16 cellular contexts compared by ENCODE assay signal in the genomic region with DNA sequence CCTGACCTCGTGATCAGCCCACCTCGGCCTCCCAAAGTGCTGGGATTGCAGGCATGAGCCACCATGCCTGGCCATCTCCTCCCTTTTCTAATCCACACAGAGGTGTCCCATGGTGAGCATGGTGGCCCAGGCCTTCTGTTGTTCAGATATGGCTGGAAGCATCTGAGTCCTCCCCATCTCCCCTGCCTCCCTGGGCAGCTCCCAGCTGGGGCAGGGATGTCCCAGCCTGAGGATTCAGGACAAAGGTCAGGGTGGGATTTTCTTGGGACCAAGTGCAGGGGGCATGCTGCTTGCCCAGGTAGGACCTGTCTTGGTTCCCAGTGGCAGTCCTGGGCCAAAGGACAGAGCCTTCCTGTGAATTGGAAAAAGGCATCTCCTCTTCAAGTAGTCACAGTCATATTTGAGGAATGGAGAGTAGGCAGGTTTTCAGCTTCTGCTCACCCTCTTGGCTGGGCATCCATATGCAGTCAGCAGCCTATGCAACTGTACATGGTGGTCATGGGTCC. TPM values are rescaled to one million over a fixed set of nuclear protein-coding genes. Genes with fewer than 3 reads are reported as not detected.
DNase-seq lines count a peak whose midpoint lies in the region; TF ChIP-seq lines count a peak whose summit lies in the region.
"Had no signal": no experiment of that assay in that cellular context is flagged by ENCODE, and none has a peak within 500 bp of the region (broad histone marks: within the 10 kb centered on the region; RNA-seq: fewer than 3 reads in every experiment).

No MANE protein-coding gene starts in this region.

- TF ChIP-seq CTCF in sigmoid colon (IDR thresholded peaks at IDR 0.05) = no peak
- TF ChIP-seq CTCF in suprapubic skin (IDR thresholded peaks at IDR 0.05) = no peak

- H3K27me3 ChIP-seq in sigmoid colon = peaks cover 0 to 12% (median 0%) of the 10 kb centered on the region in 3 donors
- no peaks in the 10 kb centered on the region for H3K27me3 ChIP-seq in suprapubic skin

- intact Hi-C loops in sigmoid colon (cut with DNase I) = no loop called here

- no peak for DNase-seq in erythroblast (lab: John Stamatoyannopoulos, UW)
- peak; percentile 67 for DNase-seq in mesenteric fat pad (ENCODE audit: low spot score)
- peak; percentile 18 for DNase-seq in sigmoid colon
- peak; percentile 34 for DNase-seq in suprapubic skin (ENCODE audit: low spot score in 2 of 2)
- DNase-seq in stimulated activated CD4-positive, alpha-beta T cell treated with anti-CD3 and anti-CD28 coated beads, Interleukin-2, amount 100 ng/mL, for 48 hours = no peak
- no peak for DNase-seq in dedifferentiated amniotic fluid mesenchymal stem cell (ENCODE audit: extremely low spot score)
- no peak for DNase-seq in NCI-H2196 (lab: John Stamatoyannopoulos, UW; ENCODE audit: unreplicated experiment)
- DNase-seq: Caco-2; CD4-positive, CD25-positive, alpha-beta regulatory T cell; DMS153; DND-41; GOT3; HFFc6 had no signal

- H3K4me1 ChIP-seq in sigmoid colon (no peaks in the 10 kb centered on the region), suprapubic skin (no peaks in the 10 kb centered on the region)
- H3K4me1 ChIP-seq: Caco-2, HAP-1 had no signal

- no peak overlapping the region for H3K4me3 ChIP-seq in sigmoid colon
- H3K4me3 ChIP-seq in suprapubic skin = no peak overlapping the region
- H3K4me3 ChIP-seq: BLaER1, HAP-1 had no signal

- no peaks in the 10 kb centered on the region for H3K36me3 ChIP-seq in sigmoid colon
- H3K36me3 ChIP-seq in suprapubic skin = peaks cover 6% of the 10 kb centered on the region
- H3K36me3 ChIP-seq: BLaER1, HAP-1 had no signal

- H3K27ac ChIP-seq in sigmoid colon (no peak overlapping the region), suprapubic skin (no peak overlapping the region)
- H3K27ac ChIP-seq: BLaER1, C4-2B had no signal

- no peak for TF ChIP-seq EP300 in sigmoid colon (IDR thresholded peaks at IDR 0.05)
- no peak for TF ChIP-seq EP300 in suprapubic skin (IDR thresholded peaks at IDR 0.05)

- 77 to 89% methylated on average over 2 of the region's 2 CpGs for WGBS in sigmoid colon, 2 donors
- whole genome bisulfite sequencing in suprapubic skin = 89% methylated on average over 2 of the region's 2 CpGs

- H3K9me3 ChIP-seq in sigmoid colon (no peaks in the 10 kb centered on the region), suprapubic skin (no peaks in the 10 kb centered on the region)
- H3K9me3 ChIP-seq: BLaER1, Caco-2, HAP-1 had no signal

- TF ChIP-seq POLR2A in erythroblast (IDR thresholded peaks at IDR 0.05; ENCODE audit: low read length) (peak; percentile 52), sigmoid colon (IDR thresholded peaks at IDR 0.05) (no peak), suprapubic skin (IDR thresholded peaks at IDR 0.05) (no peak)

RNA-seq across cellular contexts. Expression of a gene that starts 10.8 kb away (rescaled TPM):
- total RNA-seq in mesenteric fat pad = 10.9 TPM
- 1 to 10 TPM in 2 of 4 donors, under 1 TPM in 2; 0.49 to 2.0 (median 1.2) TPM for total RNA-seq in sigmoid colon
- 1 to 10 TPM; 1.8 to 3.6 (median 2.8) TPM for polyA plus RNA-seq in sigmoid colon
- 10 to 100 TPM in 3 of 4 donors, 1 to 10 TPM in 1; 8.1 to 14.3 (median 12.9) TPM for total RNA-seq in suprapubic skin

Comparison
In these comparisons a context has a peak if more than half of its experiments do, and no peak if none do; other contexts are left out.
1. DNase-seq: peak in mesenteric fat pad (single experiment), sigmoid colon (single experiment) and suprapubic skin (2 of 2); none in erythroblast (0 of 2), stimulated activated CD4-positive, alpha-beta T cell treated with anti-CD3 and anti-CD28 coated beads, Interleukin-2, amount 100 ng/mL, for 48 hours (0 of 2), dedifferentiated amniotic fluid mesenchymal stem cell (single experiment) and NCI-H2196 (single experiment).